In the genomic region with DNA sequence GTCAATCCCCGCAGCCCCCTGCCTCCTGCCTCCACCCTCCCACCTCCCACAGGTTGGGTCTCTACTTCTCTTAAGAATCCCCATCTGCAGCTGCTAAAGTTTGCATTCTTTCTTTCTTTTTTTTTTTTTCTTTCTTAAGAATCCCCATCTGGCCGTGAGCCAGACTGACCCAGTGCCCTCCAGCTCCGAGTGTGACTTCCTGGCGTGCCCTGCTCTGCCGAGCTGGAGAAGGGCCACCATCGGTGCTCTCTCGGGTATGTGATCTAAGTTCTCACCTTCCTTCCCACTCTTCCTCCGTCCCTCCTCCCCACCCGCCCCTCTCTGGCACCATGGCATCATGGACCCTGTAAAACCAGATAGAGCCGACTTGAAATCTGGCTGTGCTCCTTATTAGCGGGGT, we compare ENCODE assay signal across 17 cellular contexts.
"Had no signal": no experiment of that assay in that cellular context is flagged by ENCODE, and none has a peak within 500 bp of the region (broad histone marks: within the 10 kb centered on the region; RNA-seq: fewer than 3 reads in every experiment).

No MANE protein-coding gene starts in this region.

- H3K4me3 ChIP-seq: cardiac muscle cell, left ventricle myocardium inferior, tibial artery had no signal

- DNase-seq: activated CD4-positive, alpha-beta memory T cell treated with anti-CD3 and anti-CD28 coated beads, Interleukin-2, amount 10 ng/mL, durations not matched to agents 7 days and 5 days; activated CD4-positive, alpha-beta T cell treated with anti-CD3 and anti-CD28 coated beads, Interleukin-2, amount 10 ng/mL, durations not matched to agents 24 days and 14 days; activated gamma-delta T cell; activated naive CD4-positive, alpha-beta T cell treated with anti-CD3 and anti-CD28 coated beads, Interleukin-2, amount 50 U/mL, for 16 hours; activated naive CD8-positive, alpha-beta T cell treated with anti-CD3 and anti-CD28 coated beads, Interleukin-2, amount 50 U/mL, for 24 hours; activated T-cell treated with anti-CD3 and anti-CD28 coated beads, Interleukin-2, amount 50 U/mL, for 72 hours; effector memory CD4-positive, alpha-beta T cell; foreskin keratinocyte; left ventricle myocardium inferior; mammary epithelial cell; occipital lobe; stimulated activated CD4-positive, alpha-beta T cell treated with anti-CD3 and anti-CD28 coated beads, Interleukin-4, amount 100 ng/mL, for 24 hours; stimulated activated naive CD8-positive, alpha-beta T cell treated with anti-CD3 and anti-CD28 coated beads, Interleukin-15, Interleukin-2, amounts not matched to agents 100 U/mL and 50 U/mL, for 24 hours; tibial artery had no signal

- H3K27me3 Mint-ChIP-seq: activated CD4-positive, alpha-beta T cell treated with anti-CD3 and anti-CD28 coated beads, Interleukin-2, amount 10 ng/mL, durations not matched to agents 24 days and 14 days had no signal

- ATAC-seq: activated CD4-positive, CD25-positive, alpha-beta regulatory T cell treated with anti-CD3 and anti-CD28 coated beads, Interleukin-2, amount 50 U/mL, for 24 hours; activated naive CD8-positive, alpha-beta T cell treated with anti-CD3 and anti-CD28 coated beads, Interleukin-2, amount 50 U/mL, for 24 hours; activated T-cell treated with anti-CD3 and anti-CD28 coated beads, Interleukin-2, amount 50 U/mL, for 72 hours; foreskin keratinocyte; natural killer cell treated with Interleukin-12 subunit alpha and Interleukin-12 subunit beta and Interleukin-15 and Interleukin-18, amount 100 ng/mL, for 72 hours; stimulated activated naive CD8-positive, alpha-beta T cell treated with anti-CD3 and anti-CD28 coated beads, Interleukin-15, Interleukin-2, amounts not matched to agents 100 U/mL and 50 U/mL, for 24 hours had no signal

- H3K4me3 Mint-ChIP-seq: activated CD4-positive, alpha-beta memory T cell treated with anti-CD3 and anti-CD28 coated beads, Interleukin-2, amount 10 ng/mL, durations not matched to agents 7 days and 5 days; activated CD4-positive, alpha-beta T cell treated with anti-CD3 and anti-CD28 coated beads, Interleukin-2, amount 10 ng/mL, durations not matched to agents 24 days and 14 days; activated naive CD8-positive, alpha-beta T cell treated with anti-CD3 and anti-CD28 coated beads, Interleukin-2, amount 50 U/mL, for 24 hours; activated T-cell treated with anti-CD3 and anti-CD28 coated beads, Interleukin-2, amount 50 U/mL, for 72 hours; natural killer cell treated with Interleukin-12 subunit alpha and Interleukin-12 subunit beta and Interleukin-15 and Interleukin-18, amount 100 ng/mL, for 72 hours had no signal

- H3K27ac ChIP-seq: cardiac muscle cell, foreskin keratinocyte, left ventricle myocardium inferior, tibial artery had no signal

- H3K27ac Mint-ChIP-seq: activated CD4-positive, alpha-beta memory T cell treated with anti-CD3 and anti-CD28 coated beads, Interleukin-2, amount 10 ng/mL, durations not matched to agents 7 days and 5 days; activated CD4-positive, alpha-beta T cell treated with anti-CD3 and anti-CD28 coated beads, Interleukin-2, amount 10 ng/mL, durations not matched to agents 24 days and 14 days; activated naive CD8-positive, alpha-beta T cell treated with anti-CD3 and anti-CD28 coated beads, Interleukin-2, amount 50 U/mL, for 24 hours; activated T-cell treated with anti-CD3 and anti-CD28 coated beads, Interleukin-2, amount 50 U/mL, for 72 hours; natural killer cell treated with Interleukin-12 subunit alpha and Interleukin-12 subunit beta and Interleukin-15 and Interleukin-18, amount 100 ng/mL, for 72 hours had no signal

- H3K36me3 ChIP-seq: cardiac muscle cell, left ventricle myocardium inferior, tibial artery had no signal

- H3K9me3 ChIP-seq: left ventricle myocardium inferior, tibial artery had no signal

- H3K9me3 Mint-ChIP-seq: activated CD4-positive, alpha-beta memory T cell treated with anti-CD3 and anti-CD28 coated beads, Interleukin-2, amount 10 ng/mL, durations not matched to agents 7 days and 5 days; activated CD4-positive, alpha-beta T cell treated with anti-CD3 and anti-CD28 coated beads, Interleukin-2, amount 10 ng/mL, durations not matched to agents 24 days and 14 days; activated naive CD8-positive, alpha-beta T cell treated with anti-CD3 and anti-CD28 coated beads, Interleukin-2, amount 50 U/mL, for 24 hours; activated T-cell treated with anti-CD3 and anti-CD28 coated beads, Interleukin-2, amount 50 U/mL, for 72 hours; natural killer cell treated with Interleukin-12 subunit alpha and Interleukin-12 subunit beta and Interleukin-15 and Interleukin-18, amount 100 ng/mL, for 72 hours had no signal

- H3K36me3 Mint-ChIP-seq: natural killer cell treated with Interleukin-12 subunit alpha and Interleukin-12 subunit beta and Interleukin-15 and Interleukin-18, amount 100 ng/mL, for 72 hours had no signal

- H3K4me1 Mint-ChIP-seq: activated CD4-positive, alpha-beta memory T cell treated with anti-CD3 and anti-CD28 coated beads, Interleukin-2, amount 10 ng/mL, durations not matched to agents 7 days and 5 days had no signal

- H3K27me3 ChIP-seq: cardiac muscle cell had no signal
